ENCODE assay signal across 20 cellular contexts in genomic region chr3:51944541-51945021, GRCh38. TPM values are rescaled to one million over a fixed set of nuclear protein-coding genes. Genes with fewer than 3 reads are reported as not detected.
A peak's percentile ranks its signal among the peaks of the same experiment; 100 is the strongest.
DNase-seq lines count a peak whose midpoint lies in the region; ATAC-seq and TF ChIP-seq lines count a peak whose summit lies in the region.
"Had no signal": no experiment of that assay in that cellular context is flagged by ENCODE, and none has a peak within 500 bp of the region (broad histone marks: within the 10 kb centered on the region; RNA-seq: fewer than 3 reads in every experiment).

No MANE protein-coding gene starts in this region.

- peaks cover 0 to 50% (median 9%) of the 10 kb centered on the region in 6 donors for H3K36me3 ChIP-seq in spleen
- H3K36me3 ChIP-seq in vagina: no peaks in the 10 kb centered on the region
- no peaks in the 10 kb centered on the region for H3K36me3 ChIP-seq in uterus

- no peak for TF ChIP-seq CTCF in spleen (IDR thresholded peaks at IDR 0.05 in 8 of 11, conservative IDR thresholded peaks at IDR 0.05 in 3 of 11)
- no peak for TF ChIP-seq CTCF in vagina (IDR thresholded peaks at IDR 0.05)
- TF ChIP-seq CTCF in foreskin fibroblast (IDR thresholded peaks at IDR 0.05; ENCODE audit: low read depth, low read length): no peak
- no peak for TF ChIP-seq CTCF in uterus (IDR thresholded peaks at IDR 0.05)

- TF ChIP-seq POLR2A in spleen (IDR thresholded peaks at IDR 0.05): no peak
- TF ChIP-seq POLR2A in vagina (IDR thresholded peaks at IDR 0.05): no peak
- no peak for TF ChIP-seq POLR2A in uterus (IDR thresholded peaks at IDR 0.05)

- no peaks in the 10 kb centered on the region for H3K27me3 ChIP-seq in spleen (replicated peaks in 1 of 7)
- no peaks in the 10 kb centered on the region for H3K27me3 ChIP-seq in vagina
- H3K27me3 ChIP-seq in uterus: no peaks in the 10 kb centered on the region

- no peak overlapping the region for H3K4me3 ChIP-seq in spleen
- H3K4me3 ChIP-seq in vagina: no peak overlapping the region
- H3K4me3 ChIP-seq in foreskin fibroblast (ENCODE audit: low read depth in 1 of 2, low read length in 2 of 2): no peak overlapping the region
- H3K4me3 ChIP-seq in uterus: no peak overlapping the region
- H3K4me3 ChIP-seq: A549 had no signal

- no peak for ATAC-seq in effector memory CD8-positive, alpha-beta T cell (replicated peaks)
- ATAC-seq: A549, PC-3, Right ventricle myocardium inferior had no signal

- WGBS in spleen, 5 donors: 83 to 94% (median 89%) methylated on average over 5 to 7 of the region's 7 CpGs

- no peaks in the 10 kb centered on the region for H3K27me3 Mint-ChIP-seq in activated T-cell treated with anti-CD3 and anti-CD28 coated beads, Interleukin-2, amount 50 U/mL, for 24 hours
- no peaks in the 10 kb centered on the region for H3K27me3 Mint-ChIP-seq in effector memory CD8-positive, alpha-beta T cell

- no peak overlapping the region for H3K27ac ChIP-seq in spleen
- H3K27ac ChIP-seq in vagina: no peak overlapping the region
- no peak overlapping the region for H3K27ac ChIP-seq in uterus
- H3K27ac ChIP-seq: A549 had no signal

- peak; percentile 23 for DNase-seq in activated T-cell treated with anti-CD3 and anti-CD28 coated beads, Interleukin-2, amount 50 U/mL, for 24 hours
- DNase-seq in activated T-cell treated with anti-CD3 and anti-CD28 coated beads for 4 hours (no peak), ELF-1 (ENCODE audit: low read depth, low spot score) (peak; percentile 52), spleen (peak; percentile 74), vagina (ENCODE audit: extremely low spot score in 2 of 2) (no peak), foreskin fibroblast (no peak), uterus (no peak)
- no peak for DNase-seq in effector memory CD8-positive, alpha-beta T cell
- DNase-seq: C1 segment of cervical spinal cord, DMS 273 treated with DMSO at 0.1 percent for 48 hours, NCI-H1048, NCI-H146, NCI-H2081, NCI-H748 treated with DMSO at 0.1 percent for 48 hours, PC-3 had no signal

- H3K9me3 ChIP-seq in spleen: no peaks in the 10 kb centered on the region
- no peaks in the 10 kb centered on the region for H3K9me3 ChIP-seq in vagina
- H3K9me3 ChIP-seq in uterus: no peaks in the 10 kb centered on the region
- H3K9me3 ChIP-seq: A549 had no signal

- no peak overlapping the region for H3K4me3 Mint-ChIP-seq in activated T-cell treated with anti-CD3 and anti-CD28 coated beads, Interleukin-2, amount 50 U/mL, for 24 hours
- H3K4me3 Mint-ChIP-seq in effector memory CD8-positive, alpha-beta T cell: peak overlapping the region in 1 of 2 donors; percentile 23

- H3K27ac Mint-ChIP-seq in activated T-cell treated with anti-CD3 and anti-CD28 coated beads, Interleukin-2, amount 50 U/mL, for 24 hours: no peak overlapping the region
- H3K27ac Mint-ChIP-seq in effector memory CD8-positive, alpha-beta T cell: peak overlapping the region; percentile 89 to 93

- no peaks in the 10 kb centered on the region for H3K9me3 Mint-ChIP-seq in activated T-cell treated with anti-CD3 and anti-CD28 coated beads, Interleukin-2, amount 50 U/mL, for 24 hours
- H3K9me3 Mint-ChIP-seq in effector memory CD8-positive, alpha-beta T cell: no peaks in the 10 kb centered on the region

- peaks cover 15 to 39% (median 32%) of the 10 kb centered on the region in 6 donors for H3K4me1 ChIP-seq in spleen
- H3K4me1 ChIP-seq in vagina: peaks cover 31% of the 10 kb centered on the region
- H3K4me1 ChIP-seq in uterus: peaks cover 0 to 6% of the 10 kb centered on the region in 2 donors

- intact Hi-C loops in spleen (cut with DNase I; ENCODE audit: low total_unique reads) (loop anchor here (5.0 to 10.0 kb wide), 2 partner anchors 50 to 198 kb away; partner anchors contain the start of gene RPL29), vagina (cut with DNase I) (no loop called here), uterus (cut with DNase I; ENCODE audit: low total_unique reads) (no loop called here)

- peaks cover 24% of the 10 kb centered on the region for H3K4me1 Mint-ChIP-seq in activated T-cell treated with anti-CD3 and anti-CD28 coated beads, Interleukin-2, amount 50 U/mL, for 24 hours (ENCODE audit: low read depth)
- peaks cover 25 to 27% of the 10 kb centered on the region in 2 donors for H3K4me1 Mint-ChIP-seq in effector memory CD8-positive, alpha-beta T cell (ENCODE audit: low read depth in 2 of 2)

- H3K36me3 Mint-ChIP-seq in activated T-cell treated with anti-CD3 and anti-CD28 coated beads, Interleukin-2, amount 50 U/mL, for 24 hours (ENCODE audit: low read depth): peaks cover 27% of the 10 kb centered on the region
- H3K36me3 Mint-ChIP-seq in effector memory CD8-positive, alpha-beta T cell (ENCODE audit: insufficient read depth): peaks cover 4% of the 10 kb centered on the region

RNA-seq across cellular contexts. Expression of gene PARP3, which starts 2.4 kb away (rescaled TPM):
- total RNA-seq in spleen (10 to 100 TPM; 23.1 to 34.2 (median 28.2) TPM), vagina (20.6 TPM), uterus (10 to 100 TPM in 2 of 4 donors, 1 to 10 TPM in 2; 5.1 to 22.4 (median 11.4) TPM)
- polyA plus RNA-seq in spleen: 10 to 100 TPM in 2 of 3 donors, 1 to 10 TPM in 1; 8.2 to 18.9 (median 16.5) TPM

RNA-seq across cellular contexts. Expression of gene RRP9, which starts 2.9 kb away (rescaled TPM):
- total RNA-seq in spleen (10 to 100 TPM in 6 of 7 donors, 1 to 10 TPM in 1; 9.5 to 20.6 (median 12.5) TPM), vagina (12.5 TPM), uterus (10 to 100 TPM in 2 of 4 donors, 1 to 10 TPM in 2; 4.4 to 20.5 (median 11.6) TPM)
- 10 to 100 TPM; 18.5 to 26.6 (median 21.2) TPM for polyA plus RNA-seq in spleen

RNA-seq across cellular contexts. Expression of gene GPR62, which starts 10.6 kb away (rescaled TPM):
- total RNA-seq in spleen (under 1 TPM in 1 of 7 donors, not detected in 6; 0.39 TPM), vagina (not detected), uterus (1 to 10 TPM in 1 of 4 donors, under 1 TPM in 2, not detected in 1; 0.28 to 8.2 (median 0.34) TPM)
- under 1 TPM; 0.04 to 0.06 (median 0.05) TPM for polyA plus RNA-seq in spleen
- total RNA-seq: Daoy, MCF 10A, NCI-H460, PC-3 had no signal

RNA-seq across cellular contexts. Expression of gene PCBP4, which starts 22.7 kb away (rescaled TPM):
- total RNA-seq in spleen: 10 to 100 TPM; 17.1 to 24.6 (median 20.7) TPM
- polyA plus RNA-seq in spleen: 10 to 100 TPM; 12.8 to 41.7 (median 23.2) TPM
- total RNA-seq in vagina: 36.6 TPM
- total RNA-seq in uterus: 100 to 1,000 TPM in 2 of 4 donors, 10 to 100 TPM in 2; 39.7 to 261 (median 159) TPM

RNA-seq across cellular contexts. Expression of gene ABHD14B, which starts 29.3 kb away (rescaled TPM):
- 10 to 100 TPM; 33.8 to 74.9 (median 56.3) TPM for total RNA-seq in spleen
- 10 to 100 TPM; 60.1 to 71.4 (median 66.8) TPM for polyA plus RNA-seq in spleen
- total RNA-seq in vagina: 46.9 TPM
- total RNA-seq in uterus: 10 to 100 TPM; 15.6 to 52.4 (median 39.6) TPM

Comparison
In these comparisons a context has a peak if more than half of its experiments do, and no peak if none do; other contexts are left out.
1. DNase-seq: peak in activated T-cell treated with anti-CD3 and anti-CD28 coated beads, Interleukin-2, amount 50 U/mL, for 24 hours (single experiment), ELF-1 (single experiment) and spleen (single experiment); none in activated T-cell treated with anti-CD3 and anti-CD28 coated beads for 4 hours (single experiment), effector memory CD8-positive, alpha-beta T cell (0 of 3), vagina (0 of 2), foreskin fibroblast (0 of 2) and uterus (0 of 2).